ENCODE assay signal across 1 cellular context in genomic region chr6:45378324-45378926, GRCh38.
A peak's percentile ranks its signal among the peaks of the same experiment; 100 is the strongest.
TF ChIP-seq lines count a peak whose summit lies in the region.

No MANE protein-coding gene starts in this region.

TF ChIP-seq in K562, 482 proteins besides CTCF, POLR2A, EP300 and RAD21 (continued from another document and continues in another):
- TF ChIP-seq JUN (IDR thresholded peaks at IDR 0.05; ENCODE audit: borderline replicate concordance, low read depth, low read length) (no peak), JUN (CRISPR knock-in tag; IDR thresholded peaks at IDR 0.05; ENCODE audit: borderline replicate concordance) (no peak), SAFB2 (IDR thresholded peaks at IDR 0.05; ENCODE audit: borderline replicate concordance, low read depth, low read length, severe bottlenecking) (no peak), KLF1 (tag; IDR thresholded peaks at IDR 0.05) (no peak), RREB1 (CRISPR knock-in tag; IDR thresholded peaks at IDR 0.05) (0 out of 2 replicates have a peak, but pooled peaks have one; percentile 55), PCBP1 (IDR thresholded peaks at IDR 0.05; ENCODE audit: low read depth, low read length, poor library complexity, severe bottlenecking) (no peak), FOSL1 (tag; conservative IDR thresholded peaks at IDR 0.05) (no peak), SNRNP70 (optimal IDR thresholded peaks at IDR 0.05; ENCODE audit: low read depth, low read length) (no peak), REST (CRISPR knock-in tag; IDR thresholded peaks at IDR 0.05; ENCODE audit: low read depth) (0 out of 2 replicates have a peak, but pooled peaks have one; percentile 42), CAMTA2 (CRISPR knock-in tag; conservative IDR thresholded peaks at IDR 0.05) (no peak), CBX5 (IDR thresholded peaks at IDR 0.05; ENCODE audit: borderline replicate concordance, low read depth) (no peak), ZC3H8 (IDR thresholded peaks at IDR 0.05) (no peak), DMBX1 (CRISPR knock-in tag; IDR thresholded peaks at IDR 0.05; ENCODE audit: borderline replicate concordance) (no peak), HEY1 (CRISPR knock-in tag; IDR thresholded peaks at IDR 0.05; ENCODE audit: borderline replicate concordance) (no peak), ZNF408 (CRISPR knock-in tag; IDR thresholded peaks at IDR 0.05; ENCODE audit: low read depth) (no peak), PHF8 (IDR thresholded peaks at IDR 0.05; ENCODE audit: borderline replicate concordance, low read length) (no peak; the same call in 1 of the 2 replicates), PURB (CRISPR knock-in tag; IDR thresholded peaks at IDR 0.05; ENCODE audit: low read depth) (no peak), TFE3 (CRISPR knock-in tag; IDR thresholded peaks at IDR 0.05) (no peak), RBBP5 (IDR thresholded peaks at IDR 0.05; ENCODE audit: borderline replicate concordance, insufficient read depth, low read length, poor library complexity, severe bottlenecking) (no peak), CREB5 (CRISPR knock-in tag; IDR thresholded peaks at IDR 0.05) (peak; percentile 68; the same call in 1 of the 2 replicates), SP2 (IDR thresholded peaks at IDR 0.05; ENCODE audit: extremely low read depth, low read depth, low read length, poor library complexity, severe bottlenecking) (no peak), ZNF695 (CRISPR knock-in tag; IDR thresholded peaks at IDR 0.05) (no peak), FOXM1 (IDR thresholded peaks at IDR 0.05; ENCODE audit: low read depth) (no peak), FOXM1 (CRISPR knock-in tag; IDR thresholded peaks at IDR 0.05; ENCODE audit: low read depth) (no peak), HNRNPUL1 (IDR thresholded peaks at IDR 0.05; ENCODE audit: low read length) (no peak), PRMT5 (CRISPR knock-in tag; IDR thresholded peaks at IDR 0.05) (no peak), SMAD3 (CRISPR knock-in tag; conservative IDR thresholded peaks at IDR 0.05) (no peak; the same call in 1 of the 2 replicates)
- TF ChIP-seq, protein P1, sequence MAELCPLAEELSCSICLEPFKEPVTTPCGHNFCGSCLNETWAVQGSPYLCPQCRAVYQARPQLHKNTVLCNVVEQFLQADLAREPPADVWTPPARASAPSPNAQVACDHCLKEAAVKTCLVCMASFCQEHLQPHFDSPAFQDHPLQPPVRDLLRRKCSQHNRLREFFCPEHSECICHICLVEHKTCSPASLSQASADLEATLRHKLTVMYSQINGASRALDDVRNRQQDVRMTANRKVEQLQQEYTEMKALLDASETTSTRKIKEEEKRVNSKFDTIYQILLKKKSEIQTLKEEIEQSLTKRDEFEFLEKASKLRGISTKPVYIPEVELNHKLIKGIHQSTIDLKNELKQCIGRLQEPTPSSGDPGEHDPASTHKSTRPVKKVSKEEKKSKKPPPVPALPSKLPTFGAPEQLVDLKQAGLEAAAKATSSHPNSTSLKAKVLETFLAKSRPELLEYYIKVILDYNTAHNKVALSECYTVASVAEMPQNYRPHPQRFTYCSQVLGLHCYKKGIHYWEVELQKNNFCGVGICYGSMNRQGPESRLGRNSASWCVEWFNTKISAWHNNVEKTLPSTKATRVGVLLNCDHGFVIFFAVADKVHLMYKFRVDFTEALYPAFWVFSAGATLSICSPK (IDR thresholded peaks at IDR 0.05; ENCODE audit: borderline replicate concordance): no peak
- TF ChIP-seq, protein P2, sequence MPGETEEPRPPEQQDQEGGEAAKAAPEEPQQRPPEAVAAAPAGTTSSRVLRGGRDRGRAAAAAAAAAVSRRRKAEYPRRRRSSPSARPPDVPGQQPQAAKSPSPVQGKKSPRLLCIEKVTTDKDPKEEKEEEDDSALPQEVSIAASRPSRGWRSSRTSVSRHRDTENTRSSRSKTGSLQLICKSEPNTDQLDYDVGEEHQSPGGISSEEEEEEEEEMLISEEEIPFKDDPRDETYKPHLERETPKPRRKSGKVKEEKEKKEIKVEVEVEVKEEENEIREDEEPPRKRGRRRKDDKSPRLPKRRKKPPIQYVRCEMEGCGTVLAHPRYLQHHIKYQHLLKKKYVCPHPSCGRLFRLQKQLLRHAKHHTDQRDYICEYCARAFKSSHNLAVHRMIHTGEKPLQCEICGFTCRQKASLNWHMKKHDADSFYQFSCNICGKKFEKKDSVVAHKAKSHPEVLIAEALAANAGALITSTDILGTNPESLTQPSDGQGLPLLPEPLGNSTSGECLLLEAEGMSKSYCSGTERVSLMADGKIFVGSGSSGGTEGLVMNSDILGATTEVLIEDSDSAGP (CRISPR knock-in tag; IDR thresholded peaks at IDR 0.05): no peak
- TF ChIP-seq, protein P3, sequence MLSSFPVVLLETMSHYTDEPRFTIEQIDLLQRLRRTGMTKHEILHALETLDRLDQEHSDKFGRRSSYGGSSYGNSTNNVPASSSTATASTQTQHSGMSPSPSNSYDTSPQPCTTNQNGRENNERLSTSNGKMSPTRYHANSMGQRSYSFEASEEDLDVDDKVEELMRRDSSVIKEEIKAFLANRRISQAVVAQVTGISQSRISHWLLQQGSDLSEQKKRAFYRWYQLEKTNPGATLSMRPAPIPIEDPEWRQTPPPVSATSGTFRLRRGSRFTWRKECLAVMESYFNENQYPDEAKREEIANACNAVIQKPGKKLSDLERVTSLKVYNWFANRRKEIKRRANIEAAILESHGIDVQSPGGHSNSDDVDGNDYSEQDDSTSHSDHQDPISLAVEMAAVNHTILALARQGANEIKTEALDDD (IDR thresholded peaks at IDR 0.05): no peak
